In the genomic region with DNA sequence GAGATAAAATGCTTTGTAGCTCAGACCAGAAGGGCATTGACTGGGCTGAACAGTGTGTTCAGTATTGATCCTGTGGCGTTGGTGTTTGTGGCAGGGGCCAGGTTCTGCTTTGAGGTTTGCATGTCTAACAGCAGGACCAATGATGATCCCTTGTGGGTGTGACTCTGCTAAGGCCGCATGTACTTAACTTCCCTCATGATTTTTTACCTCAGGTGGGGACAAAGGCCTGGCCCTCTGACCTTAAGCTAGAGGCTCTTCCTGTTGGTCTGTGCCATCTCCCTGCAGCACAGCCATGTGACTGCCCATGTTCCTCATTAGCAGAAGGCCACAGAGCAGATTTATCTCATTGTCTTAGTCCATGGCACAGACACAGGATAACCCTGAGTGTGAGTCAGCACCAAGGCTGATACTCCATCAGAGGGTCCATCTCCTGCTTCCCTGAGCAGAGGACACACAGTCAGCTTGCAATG, we compare ENCODE assay signal across 1 cellular context.
TF ChIP-seq lines count a peak whose summit lies in the region.

No MANE protein-coding gene starts in this region.

TF ChIP-seq in HepG2, 621 proteins besides CTCF, POLR2A, EP300 and RAD21 (continued from another document and continues in another):
- TF ChIP-seq, protein P1, sequence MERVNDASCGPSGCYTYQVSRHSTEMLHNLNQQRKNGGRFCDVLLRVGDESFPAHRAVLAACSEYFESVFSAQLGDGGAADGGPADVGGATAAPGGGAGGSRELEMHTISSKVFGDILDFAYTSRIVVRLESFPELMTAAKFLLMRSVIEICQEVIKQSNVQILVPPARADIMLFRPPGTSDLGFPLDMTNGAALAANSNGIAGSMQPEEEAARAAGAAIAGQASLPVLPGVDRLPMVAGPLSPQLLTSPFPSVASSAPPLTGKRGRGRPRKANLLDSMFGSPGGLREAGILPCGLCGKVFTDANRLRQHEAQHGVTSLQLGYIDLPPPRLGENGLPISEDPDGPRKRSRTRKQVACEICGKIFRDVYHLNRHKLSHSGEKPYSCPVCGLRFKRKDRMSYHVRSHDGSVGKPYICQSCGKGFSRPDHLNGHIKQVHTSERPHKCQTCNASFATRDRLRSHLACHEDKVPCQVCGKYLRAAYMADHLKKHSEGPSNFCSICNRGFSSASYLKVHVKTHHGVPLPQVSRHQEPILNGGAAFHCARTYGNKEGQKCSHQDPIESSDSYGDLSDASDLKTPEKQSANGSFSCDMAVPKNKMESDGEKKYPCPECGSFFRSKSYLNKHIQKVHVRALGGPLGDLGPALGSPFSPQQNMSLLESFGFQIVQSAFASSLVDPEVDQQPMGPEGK (CRISPR knock-in tag; IDR thresholded peaks at IDR 0.05) = no peak
- TF ChIP-seq ZBTB38 (CRISPR knock-in tag; IDR thresholded peaks at IDR 0.05) (0 out of 2 replicates have a peak, but pooled peaks have one; percentile 14), HMG20A (CRISPR knock-in tag; IDR thresholded peaks at IDR 0.05; ENCODE audit: borderline replicate concordance) (no peak), SP2 (CRISPR knock-in tag; IDR thresholded peaks at IDR 0.05) (no peak), ZNF841 (CRISPR knock-in tag; IDR thresholded peaks at IDR 0.05; ENCODE audit: borderline replicate concordance) (no peak), NFKBIZ (CRISPR knock-in tag; IDR thresholded peaks at IDR 0.05) (no peak), ZNF441 (CRISPR knock-in tag; IDR thresholded peaks at IDR 0.05; ENCODE audit: borderline replicate concordance) (no peak), U2AF1 (optimal IDR thresholded peaks at IDR 0.05; ENCODE audit: low read depth, low read length) (no peak), NFYC (CRISPR knock-in tag; IDR thresholded peaks at IDR 0.05) (no peak), XBP1 (CRISPR knock-in tag; IDR thresholded peaks at IDR 0.05) (no peak), ZMYM4 (CRISPR knock-in tag; IDR thresholded peaks at IDR 0.05) (peak; percentile 36; the same call in 1 of the 2 replicates), ZBTB33 (CRISPR knock-in tag; IDR thresholded peaks at IDR 0.05) (peak; percentile 28; the same call in 1 of the 2 replicates), GTF3A (CRISPR knock-in tag; conservative IDR thresholded peaks at IDR 0.05) (no peak), JUND (CRISPR knock-in tag; IDR thresholded peaks at IDR 0.05) (0 out of 2 replicates have a peak, but pooled peaks have one; percentile 3), ZNF17 (CRISPR knock-in tag; IDR thresholded peaks at IDR 0.05) (no peak), ZNF564 (CRISPR knock-in tag; IDR thresholded peaks at IDR 0.05) (no peak), DNMT3B (CRISPR knock-in tag; conservative IDR thresholded peaks at IDR 0.05) (no peak), ZNF687 (CRISPR knock-in tag; IDR thresholded peaks at IDR 0.05) (peak; percentile 63; the same call in 1 of the 2 replicates), TCF7 (IDR thresholded peaks at IDR 0.05; ENCODE audit: low read depth) (peak; percentile 59), ATF5 (CRISPR knock-in tag; IDR thresholded peaks at IDR 0.05; ENCODE audit: low read depth) (no peak), CEBPG (CRISPR knock-in tag; IDR thresholded peaks at IDR 0.05) (no peak), ZNF260 (CRISPR knock-in tag; IDR thresholded peaks at IDR 0.05; ENCODE audit: borderline replicate concordance, low read depth) (no peak), PBX2 (CRISPR knock-in tag; IDR thresholded peaks at IDR 0.05) (no peak), PRMT3 (CRISPR knock-in tag; IDR thresholded peaks at IDR 0.05; ENCODE audit: borderline replicate concordance, low read depth) (no peak), ATM (IDR thresholded peaks at IDR 0.05; ENCODE audit: borderline replicate concordance) (no peak), SRSF1 (optimal IDR thresholded peaks at IDR 0.05; ENCODE audit: low read depth, low read length) (no peak), ARID4A (CRISPR knock-in tag; IDR thresholded peaks at IDR 0.05; ENCODE audit: borderline replicate concordance) (no peak; the same call in 1 of the 2 replicates), ZNF709 (CRISPR knock-in tag; IDR thresholded peaks at IDR 0.05) (no peak), ZSCAN12 (CRISPR knock-in tag; IDR thresholded peaks at IDR 0.05) (no peak)
- TF ChIP-seq, protein P2, sequence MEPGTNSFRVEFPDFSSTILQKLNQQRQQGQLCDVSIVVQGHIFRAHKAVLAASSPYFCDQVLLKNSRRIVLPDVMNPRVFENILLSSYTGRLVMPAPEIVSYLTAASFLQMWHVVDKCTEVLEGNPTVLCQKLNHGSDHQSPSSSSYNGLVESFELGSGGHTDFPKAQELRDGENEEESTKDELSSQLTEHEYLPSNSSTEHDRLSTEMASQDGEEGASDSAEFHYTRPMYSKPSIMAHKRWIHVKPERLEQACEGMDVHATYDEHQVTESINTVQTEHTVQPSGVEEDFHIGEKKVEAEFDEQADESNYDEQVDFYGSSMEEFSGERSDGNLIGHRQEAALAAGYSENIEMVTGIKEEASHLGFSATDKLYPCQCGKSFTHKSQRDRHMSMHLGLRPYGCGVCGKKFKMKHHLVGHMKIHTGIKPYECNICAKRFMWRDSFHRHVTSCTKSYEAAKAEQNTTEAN (CRISPR knock-in tag; conservative IDR thresholded peaks at IDR 0.05) = no peak
- TF ChIP-seq, protein P3, sequence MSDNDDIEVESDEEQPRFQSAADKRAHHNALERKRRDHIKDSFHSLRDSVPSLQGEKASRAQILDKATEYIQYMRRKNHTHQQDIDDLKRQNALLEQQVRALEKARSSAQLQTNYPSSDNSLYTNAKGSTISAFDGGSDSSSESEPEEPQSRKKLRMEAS (IDR thresholded peaks at IDR 0.05) = peak; percentile 64; the same call in 1 of the 2 replicates
- TF ChIP-seq, protein P4, sequence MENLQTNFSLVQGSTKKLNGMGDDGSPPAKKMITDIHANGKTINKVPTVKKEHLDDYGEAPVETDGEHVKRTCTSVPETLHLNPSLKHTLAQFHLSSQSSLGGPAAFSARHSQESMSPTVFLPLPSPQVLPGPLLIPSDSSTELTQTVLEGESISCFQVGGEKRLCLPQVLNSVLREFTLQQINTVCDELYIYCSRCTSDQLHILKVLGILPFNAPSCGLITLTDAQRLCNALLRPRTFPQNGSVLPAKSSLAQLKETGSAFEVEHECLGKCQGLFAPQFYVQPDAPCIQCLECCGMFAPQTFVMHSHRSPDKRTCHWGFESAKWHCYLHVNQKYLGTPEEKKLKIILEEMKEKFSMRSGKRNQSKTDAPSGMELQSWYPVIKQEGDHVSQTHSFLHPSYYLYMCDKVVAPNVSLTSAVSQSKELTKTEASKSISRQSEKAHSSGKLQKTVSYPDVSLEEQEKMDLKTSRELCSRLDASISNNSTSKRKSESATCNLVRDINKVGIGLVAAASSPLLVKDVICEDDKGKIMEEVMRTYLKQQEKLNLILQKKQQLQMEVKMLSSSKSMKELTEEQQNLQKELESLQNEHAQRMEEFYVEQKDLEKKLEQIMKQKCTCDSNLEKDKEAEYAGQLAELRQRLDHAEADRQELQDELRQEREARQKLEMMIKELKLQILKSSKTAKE (CRISPR knock-in tag; IDR thresholded peaks at IDR 0.05; ENCODE audit: borderline replicate concordance) = no peak
- TF ChIP-seq, protein P5, sequence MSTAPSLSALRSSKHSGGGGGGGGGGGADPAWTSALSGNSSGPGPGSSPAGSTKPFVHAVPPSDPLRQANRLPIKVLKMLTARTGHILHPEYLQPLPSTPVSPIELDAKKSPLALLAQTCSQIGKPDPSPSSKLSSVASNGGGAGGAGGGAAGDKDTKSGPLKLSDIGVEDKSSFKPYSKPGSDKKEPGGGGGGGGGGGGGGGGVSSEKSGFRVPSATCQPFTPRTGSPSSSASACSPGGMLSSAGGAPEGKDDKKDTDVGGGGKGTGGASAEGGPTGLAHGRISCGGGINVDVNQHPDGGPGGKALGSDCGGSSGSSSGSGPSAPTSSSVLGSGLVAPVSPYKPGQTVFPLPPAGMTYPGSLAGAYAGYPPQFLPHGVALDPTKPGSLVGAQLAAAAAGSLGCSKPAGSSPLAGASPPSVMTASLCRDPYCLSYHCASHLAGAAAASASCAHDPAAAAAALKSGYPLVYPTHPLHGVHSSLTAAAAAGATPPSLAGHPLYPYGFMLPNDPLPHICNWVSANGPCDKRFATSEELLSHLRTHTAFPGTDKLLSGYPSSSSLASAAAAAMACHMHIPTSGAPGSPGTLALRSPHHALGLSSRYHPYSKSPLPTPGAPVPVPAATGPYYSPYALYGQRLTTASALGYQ (CRISPR knock-in tag; IDR thresholded peaks at IDR 0.05) = no peak
- TF ChIP-seq, protein P6, sequence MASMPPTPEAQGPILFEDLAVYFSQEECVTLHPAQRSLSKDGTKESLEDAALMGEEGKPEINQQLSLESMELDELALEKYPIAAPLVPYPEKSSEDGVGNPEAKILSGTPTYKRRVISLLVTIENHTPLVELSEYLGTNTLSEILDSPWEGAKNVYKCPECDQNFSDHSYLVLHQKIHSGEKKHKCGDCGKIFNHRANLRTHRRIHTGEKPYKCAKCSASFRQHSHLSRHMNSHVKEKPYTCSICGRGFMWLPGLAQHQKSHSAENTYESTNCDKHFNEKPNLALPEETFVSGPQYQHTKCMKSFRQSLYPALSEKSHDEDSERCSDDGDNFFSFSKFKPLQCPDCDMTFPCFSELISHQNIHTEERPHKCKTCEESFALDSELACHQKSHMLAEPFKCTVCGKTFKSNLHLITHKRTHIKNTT (CRISPR knock-in tag; IDR thresholded peaks at IDR 0.05) = no peak
